Comparison of ENCODE assay signal across 8 cellular contexts in the genomic region with DNA sequence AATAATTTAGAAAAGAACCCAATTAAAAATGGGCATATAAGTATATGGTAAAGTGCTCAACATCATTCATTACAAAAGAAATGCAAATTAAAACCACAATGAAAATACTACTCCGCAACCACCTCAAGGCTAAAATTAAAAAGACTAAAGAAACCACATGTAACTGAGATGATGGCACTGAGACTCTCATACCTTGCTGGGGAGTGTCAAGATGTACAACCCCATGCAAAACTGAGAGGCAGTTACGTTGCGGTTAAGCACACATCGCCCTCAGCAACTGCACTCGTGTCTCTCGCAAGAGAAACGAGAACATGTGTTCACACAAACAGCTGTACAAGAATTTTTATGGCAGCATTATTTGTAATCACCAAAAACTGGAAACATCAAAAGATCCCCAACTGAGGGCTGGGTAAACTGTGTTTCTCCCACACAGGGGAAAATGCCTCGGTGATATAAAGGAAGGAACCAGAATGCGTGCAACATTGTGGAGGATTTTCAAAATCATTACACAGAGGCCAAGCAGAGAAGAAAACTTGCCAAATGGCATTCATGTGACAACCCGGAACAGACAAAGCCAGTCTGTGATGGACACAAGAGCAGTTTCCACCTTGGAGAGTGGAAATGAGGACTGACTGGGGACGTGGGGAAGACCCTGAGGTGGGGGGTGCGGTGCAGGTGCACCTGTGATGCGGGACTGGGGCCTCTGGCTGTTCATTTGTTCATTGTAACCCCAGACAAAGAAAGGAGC.
DNase-seq lines count a peak whose midpoint lies in the region; ATAC-seq and TF ChIP-seq lines count a peak whose summit lies in the region.

No MANE protein-coding gene starts in this region.

- H3K27me3 ChIP-seq in dorsolateral prefrontal cortex, result no peaks in the 10 kb centered on the region
- no peaks in the 10 kb centered on the region for H3K27me3 ChIP-seq in H7 (ENCODE audit: control insufficient read depth, insufficient read depth, low read length)

- peaks cover 10% of the 10 kb centered on the region for H3K4me1 Mint-ChIP-seq in memory B cell

- H3K36me3 Mint-ChIP-seq in memory B cell, result peaks cover 28% of the 10 kb centered on the region

- intact Hi-C loops in dorsolateral prefrontal cortex (cut with DNase I), result no loop called here
- intact Hi-C loops in lower leg skin (cut with DNase I; ENCODE audit: low total_unique reads), result no loop called here

- 62 to 78% methylated on average over 13 of the region's 13 CpGs for WGBS in lower leg skin, 2 donors

- in situ Hi-C loops in GM13976 (cut with MboI; ENCODE audit: low sequenced_read_pairs, unreplicated experiment), result no loop called here

- DNase-seq in GM13976 (ENCODE audit: low spot score) (peak; percentile 77), memory B cell (ENCODE audit: low spot score in 2 of 2) (no peak), NCI-H2196 (lab: John Stamatoyannopoulos, UW; ENCODE audit: unreplicated experiment) (no peak), dorsolateral prefrontal cortex (no peak), lower leg skin (ENCODE audit: low spot score in 2 of 2) (no peak), H7 (no peak)

- no peaks in the 10 kb centered on the region for H3K36me3 ChIP-seq in H7 (replicated peaks; ENCODE audit: control insufficient read depth, insufficient read depth, low read length)

- peak overlapping the region in 1 of 59 donors; percentile 1 for H3K4me3 ChIP-seq in dorsolateral prefrontal cortex
- no peak overlapping the region for H3K4me3 ChIP-seq in lower leg skin (ENCODE audit: low read depth, poor library complexity, severe bottlenecking)
- no peak overlapping the region for H3K4me3 ChIP-seq in H7 (ENCODE audit: insufficient read depth, low read depth, low read length)

- TF ChIP-seq POLR2A in lower leg skin (IDR thresholded peaks at IDR 0.05), result no peak

- no peak overlapping the region for H3K27ac ChIP-seq in dorsolateral prefrontal cortex

- H3K9me3 Mint-ChIP-seq in memory B cell, result peaks cover 3% of the 10 kb centered on the region

- TF ChIP-seq CTCF in GM13976 (IDR thresholded peaks at IDR 0.05; ENCODE audit: borderline replicate concordance, control extremely low read depth, extremely low read depth, insufficient read depth, missing control alignments), result no peak
- no peak for TF ChIP-seq CTCF in dorsolateral prefrontal cortex (IDR thresholded peaks at IDR 0.05 in 54 of 56, conservative IDR thresholded peaks at IDR 0.05 in 2 of 56; ENCODE audit: low read depth in 1 of 56, partially characterized antibody in 56 of 56)
- no peak for TF ChIP-seq CTCF in lower leg skin (IDR thresholded peaks at IDR 0.05)

- H3K27me3 Mint-ChIP-seq in memory B cell, result no peaks in the 10 kb centered on the region

- peak overlapping the region; percentile 4 for H3K4me3 Mint-ChIP-seq in memory B cell

- ATAC-seq in GM21528 (IDR thresholded peaks at IDR 0.05; ENCODE audit: low FRiP score, unreplicated experiment) (peak; percentile 100), HG03571 (IDR thresholded peaks at IDR 0.05; ENCODE audit: unreplicated experiment) (peak; percentile 99), memory B cell (ENCODE audit: low read depth) (peak; percentile 97)

- no peak overlapping the region for H3K27ac Mint-ChIP-seq in memory B cell
